In genomic region chr19:40219721-40220276, GRCh38 we compare ENCODE assay signal across 12 cellular contexts. TPM values are rescaled to one million over a fixed set of nuclear protein-coding genes. Genes with fewer than 3 reads are reported as not detected.
DNase-seq lines count a peak whose midpoint lies in the region; ATAC-seq and TF ChIP-seq lines count a peak whose summit lies in the region.
"Had no signal": no experiment of that assay in that cellular context is flagged by ENCODE, and none has a peak within 500 bp of the region (broad histone marks: within the 10 kb centered on the region; RNA-seq: fewer than 3 reads in every experiment).

No MANE protein-coding gene starts in this region.

- peaks cover 3 to 48% (median 23%) of the 10 kb centered on the region in 4 donors for H3K27me3 ChIP-seq in upper lobe of left lung

- intact Hi-C loops in activated CD4-positive, alpha-beta T cell treated with anti-CD3 and anti-CD28 coated beads for 36 hours (cut with DNase I, micrococcal nuclease) = no loop called here

- CTCF ChIA-PET in activated CD4-positive, alpha-beta T cell treated with anti-CD3 and anti-CD28 coated beads for 36 hours (lab: Charles Lee) = interaction anchor here (1.1 kb wide), 1 partner anchor 80 kb away, joined by 5 read pairs; no protein-coding TSS in a partner anchor

- no peak for TF ChIP-seq CTCF in upper lobe of left lung (IDR thresholded peaks at IDR 0.05)

- H3K4me3 ChIP-seq in upper lobe of left lung = no peak overlapping the region
- H3K4me3 ChIP-seq: BLaER1 treated with 17β-estradiol and CSF1 and Interleukin-3, amounts not matched to agents 10 nM and 100 nM had no signal

- no peaks in the 10 kb centered on the region for H3K9me3 ChIP-seq in upper lobe of left lung

- no peak for TF ChIP-seq POLR2A in upper lobe of left lung (IDR thresholded peaks at IDR 0.05)

- H3K27me3 Mint-ChIP-seq in activated CD4-positive, alpha-beta T cell treated with anti-CD3 and anti-CD28 coated beads for 36 hours = peaks cover 52% of the 10 kb centered on the region
- H3K27me3 Mint-ChIP-seq in stimulated activated memory B cell treated with anti-CD40 and anti-IgM and Interleukin-4, amounts not matched to agents 10 μg/mL and 1 μg/mL and 100 μg/mL, for 72 hours = peaks cover 47% of the 10 kb centered on the region

- H3K4me3 Mint-ChIP-seq in activated CD4-positive, alpha-beta T cell treated with anti-CD3 and anti-CD28 coated beads for 36 hours = no peak overlapping the region
- H3K4me3 Mint-ChIP-seq in stimulated activated memory B cell treated with anti-CD40 and anti-IgM and Interleukin-4, amounts not matched to agents 10 μg/mL and 1 μg/mL and 100 μg/mL, for 72 hours = no peak overlapping the region
- H3K4me3 Mint-ChIP-seq: activated CD4-positive, alpha-beta T cell treated with anti-CD3 and anti-CD28 coated beads, Interleukin-2, amount 10 ng/mL, durations not matched to agents 24 days and 14 days; mesothelial cell of epicardium had no signal

- DNase-seq in activated CD4-positive, alpha-beta T cell treated with anti-CD3 and anti-CD28 coated beads for 36 hours = no peak
- DNase-seq in activated CD4-positive, alpha-beta T cell treated with anti-CD3 and anti-CD28 coated beads, Interleukin-2, amount 50 U/mL, for 4 hours = no peak
- peak; percentile 20 for DNase-seq in NCI-H460 (ENCODE audit: extremely low read depth, low read depth)
- peak; percentile 70 for DNase-seq in dermis blood vessel endothelial cell
- DNase-seq in upper lobe of left lung = no peak
- DNase-seq in activated CD4-positive, alpha-beta T cell treated with anti-CD3 and anti-CD28 coated beads for 1 hour = no peak
- DNase-seq: activated CD4-positive, alpha-beta T cell treated with anti-CD3 and anti-CD28 coated beads, Interleukin-2, amount 10 ng/mL, durations not matched to agents 24 days and 14 days had no signal

- ATAC-seq in activated CD4-positive, alpha-beta T cell treated with anti-CD3 and anti-CD28 coated beads for 36 hours = peak; percentile 28
- ATAC-seq in stimulated activated memory B cell treated with anti-CD40 and anti-IgM and Interleukin-4, amounts not matched to agents 10 μg/mL and 1 μg/mL and 100 μg/mL, for 72 hours = peak; percentile 35
- ATAC-seq in upper lobe of left lung (ENCODE audit: low FRiP score in 2 of 2) (no peak), GM21576 (IDR thresholded peaks at IDR 0.05; ENCODE audit: unreplicated experiment) (no peak)

- no peak overlapping the region for H3K27ac ChIP-seq in upper lobe of left lung
- H3K27ac ChIP-seq: KMS-11 had no signal

- peaks cover 11% of the 10 kb centered on the region for H3K4me1 Mint-ChIP-seq in activated CD4-positive, alpha-beta T cell treated with anti-CD3 and anti-CD28 coated beads for 36 hours
- H3K4me1 Mint-ChIP-seq in stimulated activated memory B cell treated with anti-CD40 and anti-IgM and Interleukin-4, amounts not matched to agents 10 μg/mL and 1 μg/mL and 100 μg/mL, for 72 hours = peaks cover 12% of the 10 kb centered on the region

- 29 to 30% methylated on average over 8 of the region's 8 CpGs for WGBS in upper lobe of left lung, 2 donors

- TF ChIP-seq EP300 in upper lobe of left lung (IDR thresholded peaks at IDR 0.05) = no peak

- no peak overlapping the region for H3K27ac Mint-ChIP-seq in activated CD4-positive, alpha-beta T cell treated with anti-CD3 and anti-CD28 coated beads for 36 hours
- H3K27ac Mint-ChIP-seq in stimulated activated memory B cell treated with anti-CD40 and anti-IgM and Interleukin-4, amounts not matched to agents 10 μg/mL and 1 μg/mL and 100 μg/mL, for 72 hours = no peak overlapping the region
- H3K27ac Mint-ChIP-seq: activated CD4-positive, alpha-beta T cell treated with anti-CD3 and anti-CD28 coated beads, Interleukin-2, amount 10 ng/mL, durations not matched to agents 24 days and 14 days; mesothelial cell of epicardium had no signal

- peaks cover 2% of the 10 kb centered on the region for H3K9me3 Mint-ChIP-seq in activated CD4-positive, alpha-beta T cell treated with anti-CD3 and anti-CD28 coated beads for 36 hours (ENCODE audit: low read depth)
- H3K9me3 Mint-ChIP-seq in stimulated activated memory B cell treated with anti-CD40 and anti-IgM and Interleukin-4, amounts not matched to agents 10 μg/mL and 1 μg/mL and 100 μg/mL, for 72 hours = peaks cover 3% of the 10 kb centered on the region

- H3K36me3 ChIP-seq in upper lobe of left lung = no peaks in the 10 kb centered on the region
- H3K36me3 ChIP-seq: BLaER1 treated with 17β-estradiol and CSF1 and Interleukin-3, amounts not matched to agents 10 nM and 100 nM had no signal

- H3K36me3 Mint-ChIP-seq in activated CD4-positive, alpha-beta T cell treated with anti-CD3 and anti-CD28 coated beads for 36 hours (ENCODE audit: low read depth) = no peaks in the 10 kb centered on the region
- H3K36me3 Mint-ChIP-seq in stimulated activated memory B cell treated with anti-CD40 and anti-IgM and Interleukin-4, amounts not matched to agents 10 μg/mL and 1 μg/mL and 100 μg/mL, for 72 hours = peaks cover 6% of the 10 kb centered on the region
- H3K36me3 Mint-ChIP-seq: mesothelial cell of epicardium had no signal

- POLR2A ChIA-PET in activated CD4-positive, alpha-beta T cell treated with anti-CD3 and anti-CD28 coated beads for 36 hours (lab: Charles Lee) = interaction anchor here (0.6 to 1.6 kb wide), 2 partner anchors 66 to 1646 kb away, joined by 3 to 4 read pairs; partner anchors contain the start of gene AKT2

- peaks cover 16 to 33% (median 23%) of the 10 kb centered on the region in 4 donors for H3K4me1 ChIP-seq in upper lobe of left lung

RNA-seq across cellular contexts. Expression of gene TTC9B, which starts 1.6 kb away (rescaled TPM):
- total RNA-seq in activated CD4-positive, alpha-beta T cell treated with anti-CD3 and anti-CD28 coated beads for 36 hours = not detected
- total RNA-seq in NCI-H460 (2014; rRNA removed; shearing (Covaris generic)) = not detected in 2 replicates
- polyA plus RNA-seq in NCI-H460 (2014; cell fraction: nucleus; rRNA removed) = not detected in 2 replicates
- total RNA-seq in dermis blood vessel endothelial cell (not detected in 2 replicates), upper lobe of left lung (not detected)
- total RNA-seq: activated CD4-positive, alpha-beta T cell treated with anti-CD3 and anti-CD28 coated beads, Interleukin-2, amount 10 ng/mL, durations not matched to agents 24 days and 14 days; mesothelial cell of epicardium had no signal

RNA-seq across cellular contexts. Expression of gene CCNP, which starts 6.7 kb away (rescaled TPM):
- under 1 TPM in 1 of 2 experiments, not detected in 1; 0.12 TPM for total RNA-seq in activated CD4-positive, alpha-beta T cell treated with anti-CD3 and anti-CD28 coated beads for 36 hours
- 0.25 TPM in 1 of 2 replicates, not detected in the other for total RNA-seq in NCI-H460 (2014; rRNA removed; shearing (Covaris generic))
- polyA plus RNA-seq in NCI-H460 (2014; cell fraction: nucleus; rRNA removed) = 0.82 TPM in 1 of 2 replicates, not detected in the other
- total RNA-seq in dermis blood vessel endothelial cell = 0.09 and 0.34 TPM in 2 replicates
- total RNA-seq in upper lobe of left lung = under 1 TPM in 3 of 6 donors, not detected in 3; 0.31 to 1.00 (median 0.79) TPM

RNA-seq across cellular contexts. Expression of gene MAP3K10, which starts 28.6 kb away (rescaled TPM):
- total RNA-seq in activated CD4-positive, alpha-beta T cell treated with anti-CD3 and anti-CD28 coated beads for 36 hours = 10 to 100 TPM in 1 of 2 experiments, 1 to 10 TPM in 1; 8.7 to 10.8 TPM
- total RNA-seq in NCI-H460 (2014; rRNA removed; shearing (Covaris generic)) = 6.0 and 7.4 TPM in 2 replicates
- 17.7 and 20.4 TPM in 2 replicates for polyA plus RNA-seq in NCI-H460 (2014; cell fraction: nucleus; rRNA removed)
- total RNA-seq in dermis blood vessel endothelial cell (6.5 and 8.8 TPM in 2 replicates), upper lobe of left lung (10 to 100 TPM in 5 of 6 donors, 1 to 10 TPM in 1; 9.0 to 56.6 (median 18.4) TPM)

Comparison
In these comparisons a context has a peak if more than half of its experiments do, and no peak if none do; other contexts are left out.
1. ATAC-seq: peak in activated CD4-positive, alpha-beta T cell treated with anti-CD3 and anti-CD28 coated beads for 36 hours (single experiment) and stimulated activated memory B cell treated with anti-CD40 and anti-IgM and Interleukin-4, amounts not matched to agents 10 μg/mL and 1 μg/mL and 100 μg/mL, for 72 hours (single experiment); none in upper lobe of left lung (0 of 2) and GM21576 (single experiment).
2. DNase-seq: peak in NCI-H460 (single experiment) and dermis blood vessel endothelial cell (single experiment); none in activated CD4-positive, alpha-beta T cell treated with anti-CD3 and anti-CD28 coated beads for 36 hours (single experiment), activated CD4-positive, alpha-beta T cell treated with anti-CD3 and anti-CD28 coated beads, Interleukin-2, amount 50 U/mL, for 4 hours (0 of 2), upper lobe of left lung (0 of 2) and activated CD4-positive, alpha-beta T cell treated with anti-CD3 and anti-CD28 coated beads for 1 hour (single experiment).